ENCODE assay signal across 1 cellular context in the genomic region with DNA sequence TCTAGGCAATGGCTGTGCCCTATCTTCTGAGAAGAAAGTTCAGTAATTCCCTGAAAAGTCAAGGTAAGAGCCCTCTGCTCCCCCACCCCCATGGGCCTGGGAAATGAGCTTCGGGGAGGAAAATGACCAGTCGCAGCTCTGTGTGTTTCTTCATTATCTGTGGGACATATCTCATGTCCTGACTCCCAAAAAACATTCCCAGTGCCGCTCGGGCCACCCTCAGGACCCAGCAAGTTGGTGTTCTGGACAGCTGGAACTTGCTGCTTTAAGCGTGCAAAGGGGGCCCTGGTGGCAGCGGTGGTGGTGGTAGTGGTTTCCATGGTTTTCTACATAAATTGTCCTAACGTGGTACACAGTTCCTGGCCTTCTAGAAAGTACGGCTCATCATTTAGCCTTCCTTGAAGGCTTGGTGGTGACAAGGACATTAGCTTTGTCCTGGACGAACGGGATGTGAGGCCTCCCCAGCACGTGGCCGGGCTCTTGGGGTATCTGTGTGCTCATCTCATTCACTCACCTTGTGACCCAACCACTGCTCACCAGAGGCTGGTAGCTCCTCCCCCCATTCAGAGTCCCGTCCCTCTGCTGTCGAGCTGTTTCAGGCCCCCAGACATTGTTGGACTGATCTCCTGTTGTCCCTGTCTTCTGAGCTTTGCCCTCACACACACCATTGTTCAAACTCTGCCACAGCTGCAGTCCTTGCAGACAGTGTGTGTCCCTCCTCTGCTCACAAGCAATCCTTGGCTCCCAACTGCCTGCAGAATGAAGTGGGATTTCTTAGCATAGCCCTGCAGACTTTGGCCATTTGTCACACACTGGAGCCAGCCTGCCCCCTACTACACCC.
TF ChIP-seq lines count a peak whose summit lies in the region.

No MANE protein-coding gene starts in this region.

TF ChIP-seq in HepG2, 621 proteins besides CTCF, POLR2A, EP300 and RAD21 (continues in another document):
- TF ChIP-seq FOXK1 (CRISPR knock-in tag; IDR thresholded peaks at IDR 0.05; ENCODE audit: borderline replicate concordance, low read depth) (peak; percentile 14; the same call in 1 of the 2 replicates), SKI (IDR thresholded peaks at IDR 0.05; ENCODE audit: partially characterized antibody) (no peak), ZNF17 (CRISPR knock-in tag; IDR thresholded peaks at IDR 0.05) (no peak), TAF1 (CRISPR knock-in tag; IDR thresholded peaks at IDR 0.05) (no peak), ZNF30 (CRISPR knock-in tag; IDR thresholded peaks at IDR 0.05) (no peak), ZFP41 (CRISPR knock-in tag; IDR thresholded peaks at IDR 0.05; ENCODE audit: borderline replicate concordance) (no peak), YEATS2 (CRISPR knock-in tag; IDR thresholded peaks at IDR 0.05; ENCODE audit: borderline replicate concordance) (no peak), NFATC3 (CRISPR knock-in tag; IDR thresholded peaks at IDR 0.05) (no peak), TARDBP (CRISPR knock-in tag; IDR thresholded peaks at IDR 0.05) (peak; percentile 29; the same call in 1 of the 2 replicates), TOPORS (CRISPR knock-in tag; IDR thresholded peaks at IDR 0.05) (no peak), NONO (IDR thresholded peaks at IDR 0.05) (no peak), NONO (CRISPR knock-in tag; conservative IDR thresholded peaks at IDR 0.05) (0 out of 2 replicates have a peak, but pooled peaks have one; percentile 40), ZNF749 (CRISPR knock-in tag; IDR thresholded peaks at IDR 0.05; ENCODE audit: borderline replicate concordance) (no peak), ZNF83 (CRISPR knock-in tag; IDR thresholded peaks at IDR 0.05; ENCODE audit: borderline replicate concordance) (no peak), ZNF430 (CRISPR knock-in tag; IDR thresholded peaks at IDR 0.05) (0 out of 2 replicates have a peak, but pooled peaks have one; percentile 30), ZFP37 (CRISPR knock-in tag; IDR thresholded peaks at IDR 0.05; ENCODE audit: borderline replicate concordance) (no peak), SOX6 (IDR thresholded peaks at IDR 0.05) (no peak), SOX6 (CRISPR knock-in tag; IDR thresholded peaks at IDR 0.05) (peak; percentile 88), ZKSCAN1 (IDR thresholded peaks at IDR 0.05; ENCODE audit: low read length) (no peak), GATAD1 (CRISPR knock-in tag; IDR thresholded peaks at IDR 0.05) (no peak), KLF16 (CRISPR knock-in tag; IDR thresholded peaks at IDR 0.05) (no peak), STAT5B (CRISPR knock-in tag; IDR thresholded peaks at IDR 0.05) (no peak), ZFP36 (IDR thresholded peaks at IDR 0.05; ENCODE audit: borderline replicate concordance, low read depth, low read length, partially characterized antibody) (peak; percentile 71), SPEN (CRISPR knock-in tag; IDR thresholded peaks at IDR 0.05; ENCODE audit: low read depth) (peak; percentile 49; the same call in 1 of the 2 replicates), ZNF33B (CRISPR knock-in tag; IDR thresholded peaks at IDR 0.05) (no peak), MEF2D (CRISPR knock-in tag; IDR thresholded peaks at IDR 0.05) (peak; percentile 46), GLI4 (CRISPR knock-in tag; IDR thresholded peaks at IDR 0.05; ENCODE audit: borderline replicate concordance) (no peak), ZSCAN31 (CRISPR knock-in tag; IDR thresholded peaks at IDR 0.05; ENCODE audit: low read depth) (no peak), SAFB2 (CRISPR knock-in tag; IDR thresholded peaks at IDR 0.05; ENCODE audit: borderline replicate concordance, low read depth) (no peak), MEIS2 (CRISPR knock-in tag; IDR thresholded peaks at IDR 0.05) (0 out of 2 replicates have a peak, but pooled peaks have one; percentile 10), TGIF2 (CRISPR knock-in tag; IDR thresholded peaks at IDR 0.05) (no peak), STAG1 (CRISPR knock-in tag; IDR thresholded peaks at IDR 0.05) (no peak), MXI1 (IDR thresholded peaks at IDR 0.05; ENCODE audit: borderline replicate concordance, low read depth, low read length) (no peak), ZNF572 (CRISPR knock-in tag; IDR thresholded peaks at IDR 0.05) (no peak), ZNF138 (CRISPR knock-in tag; IDR thresholded peaks at IDR 0.05; ENCODE audit: low read depth) (no peak), WIZ (CRISPR knock-in tag; IDR thresholded peaks at IDR 0.05) (peak; percentile 57; the same call in 1 of the 2 replicates), SOX13 (IDR thresholded peaks at IDR 0.05) (no peak), SOX13 (CRISPR knock-in tag; conservative IDR thresholded peaks at IDR 0.05 in 1 of 2, IDR thresholded peaks at IDR 0.05 in 1 of 2) (peak in 1 of 2 experiments; percentile 84; a peak in 2 of 4 replicates), ZNF552 (CRISPR knock-in tag; IDR thresholded peaks at IDR 0.05; ENCODE audit: borderline replicate concordance) (0 out of 2 replicates have a peak, but pooled peaks have one; percentile 43), RFX3 (CRISPR knock-in tag; IDR thresholded peaks at IDR 0.05) (no peak), ZNF577 (CRISPR knock-in tag; IDR thresholded peaks at IDR 0.05; ENCODE audit: borderline replicate concordance, low read depth) (no peak), CENPX (CRISPR knock-in tag; IDR thresholded peaks at IDR 0.05) (no peak)
- TF ChIP-seq, protein P1, sequence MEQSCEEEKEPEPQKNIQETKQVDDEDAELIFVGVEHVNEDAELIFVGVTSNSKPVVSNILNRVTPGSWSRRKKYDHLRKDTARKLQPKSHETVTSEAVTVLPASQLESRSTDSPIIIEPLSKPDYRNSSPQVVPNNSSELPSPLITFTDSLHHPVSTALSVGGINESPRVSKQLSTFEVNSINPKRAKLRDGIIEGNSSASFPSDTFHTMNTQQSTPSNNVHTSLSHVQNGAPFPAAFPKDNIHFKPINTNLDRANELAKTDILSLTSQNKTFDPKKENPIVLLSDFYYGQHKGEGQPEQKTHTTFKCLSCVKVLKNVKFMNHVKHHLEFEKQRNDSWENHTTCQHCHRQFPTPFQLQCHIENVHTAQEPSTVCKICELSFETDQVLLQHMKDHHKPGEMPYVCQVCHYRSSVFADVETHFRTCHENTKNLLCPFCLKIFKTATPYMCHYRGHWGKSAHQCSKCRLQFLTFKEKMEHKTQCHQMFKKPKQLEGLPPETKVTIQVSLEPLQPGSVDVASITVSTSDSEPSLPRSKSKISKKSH (CRISPR knock-in tag; IDR thresholded peaks at IDR 0.05; ENCODE audit: borderline replicate concordance) = 0 out of 2 replicates have a peak, but pooled peaks have one; percentile 8
- TF ChIP-seq, protein P2, sequence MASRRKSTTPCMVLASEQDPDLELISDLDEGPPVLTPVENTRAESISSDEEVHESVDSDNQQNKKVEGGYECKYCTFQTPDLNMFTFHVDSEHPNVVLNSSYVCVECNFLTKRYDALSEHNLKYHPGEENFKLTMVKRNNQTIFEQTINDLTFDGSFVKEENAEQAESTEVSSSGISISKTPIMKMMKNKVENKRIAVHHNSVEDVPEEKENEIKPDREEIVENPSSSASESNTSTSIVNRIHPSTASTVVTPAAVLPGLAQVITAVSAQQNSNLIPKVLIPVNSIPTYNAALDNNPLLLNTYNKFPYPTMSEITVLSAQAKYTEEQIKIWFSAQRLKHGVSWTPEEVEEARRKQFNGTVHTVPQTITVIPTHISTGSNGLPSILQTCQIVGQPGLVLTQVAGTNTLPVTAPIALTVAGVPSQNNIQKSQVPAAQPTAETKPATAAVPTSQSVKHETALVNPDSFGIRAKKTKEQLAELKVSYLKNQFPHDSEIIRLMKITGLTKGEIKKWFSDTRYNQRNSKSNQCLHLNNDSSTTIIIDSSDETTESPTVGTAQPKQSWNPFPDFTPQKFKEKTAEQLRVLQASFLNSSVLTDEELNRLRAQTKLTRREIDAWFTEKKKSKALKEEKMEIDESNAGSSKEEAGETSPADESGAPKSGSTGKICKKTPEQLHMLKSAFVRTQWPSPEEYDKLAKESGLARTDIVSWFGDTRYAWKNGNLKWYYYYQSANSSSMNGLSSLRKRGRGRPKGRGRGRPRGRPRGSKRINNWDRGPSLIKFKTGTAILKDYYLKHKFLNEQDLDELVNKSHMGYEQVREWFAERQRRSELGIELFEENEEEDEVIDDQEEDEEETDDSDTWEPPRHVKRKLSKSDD (CRISPR knock-in tag; IDR thresholded peaks at IDR 0.05; ENCODE audit: low read depth) = no peak
- TF ChIP-seq, protein P3, sequence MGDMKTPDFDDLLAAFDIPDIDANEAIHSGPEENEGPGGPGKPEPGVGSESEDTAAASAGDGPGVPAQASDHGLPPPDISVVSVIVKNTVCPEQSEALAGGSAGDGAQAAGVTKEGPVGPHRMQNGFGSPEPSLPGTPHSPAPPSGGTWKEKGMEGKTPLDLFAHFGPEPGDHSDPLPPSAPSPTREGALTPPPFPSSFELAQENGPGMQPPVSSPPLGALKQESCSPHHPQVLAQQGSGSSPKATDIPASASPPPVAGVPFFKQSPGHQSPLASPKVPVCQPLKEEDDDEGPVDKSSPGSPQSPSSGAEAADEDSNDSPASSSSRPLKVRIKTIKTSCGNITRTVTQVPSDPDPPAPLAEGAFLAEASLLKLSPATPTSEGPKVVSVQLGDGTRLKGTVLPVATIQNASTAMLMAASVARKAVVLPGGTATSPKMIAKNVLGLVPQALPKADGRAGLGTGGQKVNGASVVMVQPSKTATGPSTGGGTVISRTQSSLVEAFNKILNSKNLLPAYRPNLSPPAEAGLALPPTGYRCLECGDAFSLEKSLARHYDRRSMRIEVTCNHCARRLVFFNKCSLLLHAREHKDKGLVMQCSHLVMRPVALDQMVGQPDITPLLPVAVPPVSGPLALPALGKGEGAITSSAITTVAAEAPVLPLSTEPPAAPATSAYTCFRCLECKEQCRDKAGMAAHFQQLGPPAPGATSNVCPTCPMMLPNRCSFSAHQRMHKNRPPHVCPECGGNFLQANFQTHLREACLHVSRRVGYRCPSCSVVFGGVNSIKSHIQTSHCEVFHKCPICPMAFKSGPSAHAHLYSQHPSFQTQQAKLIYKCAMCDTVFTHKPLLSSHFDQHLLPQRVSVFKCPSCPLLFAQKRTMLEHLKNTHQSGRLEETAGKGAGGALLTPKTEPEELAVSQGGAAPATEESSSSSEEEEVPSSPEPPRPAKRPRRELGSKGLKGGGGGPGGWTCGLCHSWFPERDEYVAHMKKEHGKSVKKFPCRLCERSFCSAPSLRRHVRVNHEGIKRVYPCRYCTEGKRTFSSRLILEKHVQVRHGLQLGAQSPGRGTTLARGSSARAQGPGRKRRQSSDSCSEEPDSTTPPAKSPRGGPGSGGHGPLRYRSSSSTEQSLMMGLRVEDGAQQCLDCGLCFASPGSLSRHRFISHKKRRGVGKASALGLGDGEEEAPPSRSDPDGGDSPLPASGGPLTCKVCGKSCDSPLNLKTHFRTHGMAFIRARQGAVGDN (CRISPR knock-in tag; IDR thresholded peaks at IDR 0.05) = peak; percentile 52
- TF ChIP-seq, protein P4, sequence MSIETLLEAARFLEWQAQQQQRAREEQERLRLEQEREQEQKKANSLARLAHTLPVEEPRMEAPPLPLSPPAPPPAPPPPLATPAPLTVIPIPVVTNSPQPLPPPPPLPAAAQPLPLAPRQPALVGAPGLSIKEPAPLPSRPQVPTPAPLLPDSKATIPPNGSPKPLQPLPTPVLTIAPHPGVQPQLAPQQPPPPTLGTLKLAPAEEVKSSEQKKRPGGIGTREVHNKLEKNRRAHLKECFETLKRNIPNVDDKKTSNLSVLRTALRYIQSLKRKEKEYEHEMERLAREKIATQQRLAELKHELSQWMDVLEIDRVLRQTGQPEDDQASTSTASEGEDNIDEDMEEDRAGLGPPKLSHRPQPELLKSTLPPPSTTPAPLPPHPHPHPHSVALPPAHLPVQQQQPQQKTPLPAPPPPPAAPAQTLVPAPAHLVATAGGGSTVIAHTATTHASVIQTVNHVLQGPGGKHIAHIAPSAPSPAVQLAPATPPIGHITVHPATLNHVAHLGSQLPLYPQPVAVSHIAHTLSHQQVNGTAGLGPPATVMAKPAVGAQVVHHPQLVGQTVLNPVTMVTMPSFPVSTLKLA (IDR thresholded peaks at IDR 0.05) = no peak
- TF ChIP-seq, protein P5, sequence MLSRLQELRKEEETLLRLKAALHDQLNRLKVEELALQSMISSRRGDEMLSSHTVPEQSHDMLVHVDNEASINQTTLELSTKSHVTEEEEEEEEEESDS (CRISPR knock-in tag; IDR thresholded peaks at IDR 0.05; ENCODE audit: borderline replicate concordance) = no peak
- TF ChIP-seq, protein P6, sequence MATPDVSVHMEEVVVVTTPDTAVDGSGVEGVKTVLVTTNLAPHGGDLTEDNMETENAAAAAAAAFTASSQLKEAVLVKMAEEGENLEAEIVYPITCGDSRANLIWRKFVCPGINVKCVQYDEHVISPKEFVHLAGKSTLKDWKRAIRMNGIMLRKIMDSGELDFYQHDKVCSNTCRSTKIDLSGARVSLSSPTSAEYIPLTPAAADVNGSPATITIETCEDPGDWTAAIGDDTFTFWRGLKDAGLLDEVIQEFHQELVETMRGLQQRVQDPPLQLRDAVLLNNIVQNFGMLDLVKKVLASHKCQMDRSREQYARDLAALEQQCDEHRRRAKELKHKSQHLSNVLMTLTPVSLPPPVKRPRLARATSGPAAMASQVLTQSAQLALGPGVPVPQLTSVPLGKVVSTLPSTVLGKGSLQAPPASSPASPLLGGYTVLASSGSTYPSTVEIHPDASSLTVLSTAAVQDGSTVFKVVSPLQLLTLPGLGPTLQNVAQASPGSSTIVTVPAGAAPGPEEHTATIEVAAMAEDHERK (CRISPR knock-in tag; IDR thresholded peaks at IDR 0.05; ENCODE audit: low read depth) = no peak
- TF ChIP-seq, protein P7, sequence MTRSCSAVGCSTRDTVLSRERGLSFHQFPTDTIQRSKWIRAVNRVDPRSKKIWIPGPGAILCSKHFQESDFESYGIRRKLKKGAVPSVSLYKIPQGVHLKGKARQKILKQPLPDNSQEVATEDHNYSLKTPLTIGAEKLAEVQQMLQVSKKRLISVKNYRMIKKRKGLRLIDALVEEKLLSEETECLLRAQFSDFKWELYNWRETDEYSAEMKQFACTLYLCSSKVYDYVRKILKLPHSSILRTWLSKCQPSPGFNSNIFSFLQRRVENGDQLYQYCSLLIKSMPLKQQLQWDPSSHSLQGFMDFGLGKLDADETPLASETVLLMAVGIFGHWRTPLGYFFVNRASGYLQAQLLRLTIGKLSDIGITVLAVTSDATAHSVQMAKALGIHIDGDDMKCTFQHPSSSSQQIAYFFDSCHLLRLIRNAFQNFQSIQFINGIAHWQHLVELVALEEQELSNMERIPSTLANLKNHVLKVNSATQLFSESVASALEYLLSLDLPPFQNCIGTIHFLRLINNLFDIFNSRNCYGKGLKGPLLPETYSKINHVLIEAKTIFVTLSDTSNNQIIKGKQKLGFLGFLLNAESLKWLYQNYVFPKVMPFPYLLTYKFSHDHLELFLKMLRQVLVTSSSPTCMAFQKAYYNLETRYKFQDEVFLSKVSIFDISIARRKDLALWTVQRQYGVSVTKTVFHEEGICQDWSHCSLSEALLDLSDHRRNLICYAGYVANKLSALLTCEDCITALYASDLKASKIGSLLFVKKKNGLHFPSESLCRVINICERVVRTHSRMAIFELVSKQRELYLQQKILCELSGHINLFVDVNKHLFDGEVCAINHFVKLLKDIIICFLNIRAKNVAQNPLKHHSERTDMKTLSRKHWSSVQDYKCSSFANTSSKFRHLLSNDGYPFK (CRISPR knock-in tag; IDR thresholded peaks at IDR 0.05; ENCODE audit: borderline replicate concordance) = 0 out of 2 replicates have a peak, but pooled peaks have one; percentile 15
